In the genomic region with DNA sequence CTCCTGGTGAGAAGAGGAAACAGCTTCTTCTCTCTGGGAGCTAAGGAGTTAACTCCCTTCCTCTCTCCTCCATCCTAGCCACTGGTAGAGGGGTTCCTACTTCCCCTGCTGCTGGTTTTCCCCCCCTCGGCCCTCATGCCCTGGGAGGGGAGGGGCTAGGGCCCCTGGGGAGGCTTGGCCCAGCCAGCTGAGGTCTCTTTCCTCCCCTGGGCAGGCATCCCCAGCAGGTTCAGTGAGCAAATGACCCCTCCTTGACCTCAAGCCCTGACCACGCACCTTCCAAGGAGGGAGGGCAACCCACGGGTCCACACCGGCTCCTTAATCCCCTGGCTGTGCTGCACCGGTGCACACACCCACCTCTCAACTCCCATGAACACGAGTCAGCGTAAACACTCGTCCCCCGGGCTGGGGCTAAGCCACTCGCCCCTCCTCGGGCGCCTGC, we compare ENCODE assay signal across 9 cellular contexts. TPM values are rescaled to one million over a fixed set of nuclear protein-coding genes. Genes with fewer than 3 reads are reported as not detected.
DNase-seq lines count a peak whose midpoint lies in the region; ATAC-seq and TF ChIP-seq lines count a peak whose summit lies in the region.
"Had no signal": no experiment of that assay in that cellular context is flagged by ENCODE, and none has a peak within 500 bp of the region (broad histone marks: within the 10 kb centered on the region; RNA-seq: fewer than 3 reads in every experiment).

No MANE protein-coding gene starts in this region.

- H3K9me3 ChIP-seq in HUES64 (ENCODE audit: insufficient read depth, low read depth, low read length) (no peaks in the 10 kb centered on the region), osteoblast (ENCODE audit: low read depth, low read length) (no peaks in the 10 kb centered on the region)

- POLR2A ChIA-PET in activated CD4-positive, alpha-beta memory T cell treated with anti-CD3 and anti-CD28 coated beads for 36 hours (lab: Charles Lee), result no interaction called here

- no peak overlapping the region for H3K4me2 ChIP-seq in osteoblast (ENCODE audit: insufficient read depth, low read length)

- peaks cover 94% of the 10 kb centered on the region for H3K27me3 Mint-ChIP-seq in central memory CD8-positive, alpha-beta T cell
- H3K27me3 Mint-ChIP-seq in activated CD4-positive, alpha-beta memory T cell treated with anti-CD3 and anti-CD28 coated beads for 36 hours, result peaks cover 76% of the 10 kb centered on the region

- DNase-seq in NCI-H2171 treated with DMSO at 0.1 percent for 48 hours (lab: John Stamatoyannopoulos, UW), result peak; percentile 21
- DNase-seq in NCI-H2171 (lab: John Stamatoyannopoulos, UW), result no peak
- no peak for DNase-seq in central memory CD8-positive, alpha-beta T cell (ENCODE audit: low spot score in 2 of 2)
- DNase-seq in osteoblast (ENCODE audit: insufficient read length, low spot score, missing footprints), result peak; percentile 93
- DNase-seq in activated CD4-positive, alpha-beta memory T cell treated with anti-CD3 and anti-CD28 coated beads for 36 hours, result no peak
- DNase-seq: aorta had no signal

- intact Hi-C loops in activated CD4-positive, alpha-beta memory T cell treated with anti-CD3 and anti-CD28 coated beads for 36 hours (cut with micrococcal nuclease), result no loop called here

- no peaks in the 10 kb centered on the region for H3K79me2 ChIP-seq in osteoblast (ENCODE audit: insufficient read depth, low read length)

- H4K20me1 ChIP-seq in osteoblast (ENCODE audit: insufficient read depth, low read length), result peaks cover 3% of the 10 kb centered on the region

- no peak overlapping the region for H3K9ac ChIP-seq in HUES64 (ENCODE audit: low read depth, low read length)

- H3K27ac Mint-ChIP-seq in central memory CD8-positive, alpha-beta T cell (ENCODE audit: low read depth), result no peak overlapping the region
- no peak overlapping the region for H3K27ac Mint-ChIP-seq in activated CD4-positive, alpha-beta memory T cell treated with anti-CD3 and anti-CD28 coated beads for 36 hours

- no peak overlapping the region for H2AFZ ChIP-seq in osteoblast (ENCODE audit: low read length)

- H3K4me1 ChIP-seq in HUES64 (ENCODE audit: insufficient read depth, low read length) (peaks cover 21% of the 10 kb centered on the region; the same call in 1 of the 2 replicates), osteoblast (ENCODE audit: insufficient read depth, low read length) (no peaks in the 10 kb centered on the region)

- no peak for TF ChIP-seq CTCF in osteoblast (IDR thresholded peaks at IDR 0.05; ENCODE audit: extremely low read depth, low read depth, low read length)

- no peaks in the 10 kb centered on the region for H3K9me3 Mint-ChIP-seq in central memory CD8-positive, alpha-beta T cell
- no peaks in the 10 kb centered on the region for H3K9me3 Mint-ChIP-seq in activated CD4-positive, alpha-beta memory T cell treated with anti-CD3 and anti-CD28 coated beads for 36 hours

- H3K27me3 ChIP-seq in HUES64 (ENCODE audit: insufficient read depth, low read length) (peaks cover 94% of the 10 kb centered on the region), osteoblast (ENCODE audit: insufficient read depth, low read length) (peaks cover 77% of the 10 kb centered on the region)

- WGBS in HUES64, result 3% methylated on average over 12 of the region's 12 CpGs

- H3K27ac ChIP-seq in HUES64 (ENCODE audit: low read depth, low read length) (no peak overlapping the region), osteoblast (ENCODE audit: low read depth, low read length) (no peak overlapping the region)

- no peak for ATAC-seq in central memory CD8-positive, alpha-beta T cell (replicated peaks; ENCODE audit: extremely low read depth, poor library complexity, severe bottlenecking)
- ATAC-seq in HG03025 (IDR thresholded peaks at IDR 0.05; ENCODE audit: low FRiP score, unreplicated experiment) (no peak), HG03469 (IDR thresholded peaks at IDR 0.05; ENCODE audit: unreplicated experiment) (no peak)

- H3K36me3 Mint-ChIP-seq in central memory CD8-positive, alpha-beta T cell (ENCODE audit: insufficient read depth), result peaks cover 2% of the 10 kb centered on the region
- H3K36me3 Mint-ChIP-seq in activated CD4-positive, alpha-beta memory T cell treated with anti-CD3 and anti-CD28 coated beads for 36 hours, result no peaks in the 10 kb centered on the region

- no peaks in the 10 kb centered on the region for H3K36me3 ChIP-seq in HUES64 (ENCODE audit: insufficient read depth, low read length)
- H3K36me3 ChIP-seq in osteoblast (ENCODE audit: insufficient read depth, low read length), result no peaks in the 10 kb centered on the region

- CTCF ChIA-PET in activated CD4-positive, alpha-beta memory T cell treated with anti-CD3 and anti-CD28 coated beads for 36 hours (lab: Charles Lee), result interaction anchor here (1.1 kb wide), 1 partner anchor 13 kb away, joined by 9 read pairs; no protein-coding TSS in a partner anchor

- peak overlapping the region; percentile 33 for H3K4me3 ChIP-seq in HUES64 (ENCODE audit: low read length)
- no peak overlapping the region for H3K4me3 ChIP-seq in osteoblast (ENCODE audit: insufficient read depth, low read length)

- H3K4me1 Mint-ChIP-seq in central memory CD8-positive, alpha-beta T cell, result peaks cover 6% of the 10 kb centered on the region
- peaks cover 8% of the 10 kb centered on the region for H3K4me1 Mint-ChIP-seq in activated CD4-positive, alpha-beta memory T cell treated with anti-CD3 and anti-CD28 coated beads for 36 hours (ENCODE audit: low read depth)

- peak overlapping the region; percentile 45 for H3K4me3 Mint-ChIP-seq in central memory CD8-positive, alpha-beta T cell
- H3K4me3 Mint-ChIP-seq in activated CD4-positive, alpha-beta memory T cell treated with anti-CD3 and anti-CD28 coated beads for 36 hours, result no peak overlapping the region

RNA-seq across cellular contexts. Expression of a gene that starts 33.9 kb away (rescaled TPM):
- 3.4 TPM for polyA plus RNA-seq in HUES64 (2013, experiment 1 of 2)
- 5.0 TPM for polyA plus RNA-seq in HUES64 (2013, experiment 2 of 2)
- not detected in 2 replicates for total RNA-seq in osteoblast
- total RNA-seq in activated CD4-positive, alpha-beta memory T cell treated with anti-CD3 and anti-CD28 coated beads for 36 hours, result 1 to 10 TPM in 1 of 2 experiments, under 1 TPM in 1; 0.92 to 1.6 TPM

Comparison
In these comparisons a context has a peak if more than half of its experiments do, and no peak if none do; other contexts are left out.
1. DNase-seq: peak in NCI-H2171 treated with DMSO at 0.1 percent for 48 hours (single experiment) and osteoblast (single experiment); none in NCI-H2171 (single experiment), central memory CD8-positive, alpha-beta T cell (0 of 2) and activated CD4-positive, alpha-beta memory T cell treated with anti-CD3 and anti-CD28 coated beads for 36 hours (single experiment).